In genomic region chr7:116277070-116277469, GRCh38 we compare ENCODE assay signal across 16 cellular contexts.
DNase-seq lines count a peak whose midpoint lies in the region; ATAC-seq and TF ChIP-seq lines count a peak whose summit lies in the region.
"Had no signal": no experiment of that assay in that cellular context is flagged by ENCODE, and none has a peak within 500 bp of the region (broad histone marks: within the 10 kb centered on the region; RNA-seq: fewer than 3 reads in every experiment).

No MANE protein-coding gene starts in this region.

- intact Hi-C loops in left ventricle myocardium inferior (cut with micrococcal nuclease) (no loop called here), sigmoid colon (cut with DNase I) (loop anchor here (5.0 kb wide), 1 partner anchor 35 kb away; no protein-coding TSS in a partner anchor)

- peak overlapping the region; percentile 67 for H3K4me2 ChIP-seq in BLaER1
- H3K4me2 ChIP-seq in MM.1S (ENCODE audit: low read depth, low read length), result peak overlapping the region; percentile 15

- TF ChIP-seq POLR2A in sigmoid colon (IDR thresholded peaks at IDR 0.05), result no peak

- ATAC-seq in stimulated activated naive B cell treated with anti-CD40 and anti-IgM and Interleukin-4, amounts not matched to agents 10 μg/mL and 1 μg/mL and 100 μg/mL, for 72 hours (replicated peaks), result no peak
- no peak for ATAC-seq in GM18858 (IDR thresholded peaks at IDR 0.05; ENCODE audit: unreplicated experiment)
- ATAC-seq: K562 had no signal

- H3K9me3 ChIP-seq in BLaER1, result no peaks in the 10 kb centered on the region
- H3K9me3 ChIP-seq in MM.1S (replicated peaks; ENCODE audit: insufficient read depth, low read length), result no peaks in the 10 kb centered on the region
- H3K9me3 ChIP-seq in left ventricle myocardium inferior (replicated peaks), result no peaks in the 10 kb centered on the region
- H3K9me3 ChIP-seq in sigmoid colon, result no peaks in the 10 kb centered on the region

- H3K9me2 ChIP-seq in MM.1S (replicated peaks; ENCODE audit: insufficient read depth, low read length), result no peaks in the 10 kb centered on the region

- no peaks in the 10 kb centered on the region for H3K4me1 Mint-ChIP-seq in stimulated activated naive B cell treated with anti-CD40 and anti-IgM and Interleukin-4, amounts not matched to agents 10 μg/mL and 1 μg/mL and 100 μg/mL, for 72 hours
- H3K4me1 Mint-ChIP-seq: CD4-positive, alpha-beta memory T cell had no signal

- TF ChIP-seq CTCF in MM.1S (IDR thresholded peaks at IDR 0.05; ENCODE audit: low read length), result no peak
- no peak for TF ChIP-seq CTCF in left ventricle myocardium inferior (IDR thresholded peaks at IDR 0.05; ENCODE audit: borderline replicate concordance)
- TF ChIP-seq CTCF in sigmoid colon (IDR thresholded peaks at IDR 0.05), result no peak

- H3K36me3 Mint-ChIP-seq in stimulated activated naive B cell treated with anti-CD40 and anti-IgM and Interleukin-4, amounts not matched to agents 10 μg/mL and 1 μg/mL and 100 μg/mL, for 72 hours, result no peaks in the 10 kb centered on the region
- H3K36me3 Mint-ChIP-seq: CD4-positive, alpha-beta memory T cell had no signal

- peaks cover 28% of the 10 kb centered on the region for H3K4me1 ChIP-seq in BLaER1
- peaks cover 11% of the 10 kb centered on the region for H3K4me1 ChIP-seq in MM.1S (ENCODE audit: low read length)
- H3K4me1 ChIP-seq in left ventricle myocardium inferior, result peaks cover 43% of the 10 kb centered on the region
- peaks cover 0 to 32% (median 22%) of the 10 kb centered on the region in 4 donors for H3K4me1 ChIP-seq in sigmoid colon

- no peak overlapping the region for H3K4me3 Mint-ChIP-seq in stimulated activated naive B cell treated with anti-CD40 and anti-IgM and Interleukin-4, amounts not matched to agents 10 μg/mL and 1 μg/mL and 100 μg/mL, for 72 hours
- H3K4me3 Mint-ChIP-seq: CD4-positive, alpha-beta memory T cell had no signal

- H3K36me3 ChIP-seq in BLaER1, result no peaks in the 10 kb centered on the region
- H3K36me3 ChIP-seq in MM.1S (replicated peaks; ENCODE audit: insufficient read depth, low read length), result no peaks in the 10 kb centered on the region
- H3K36me3 ChIP-seq in left ventricle myocardium inferior, result no peaks in the 10 kb centered on the region
- no peaks in the 10 kb centered on the region for H3K36me3 ChIP-seq in sigmoid colon

- H3K79me2 ChIP-seq in MM.1S (ENCODE audit: low read length), result no peaks in the 10 kb centered on the region

- no peaks in the 10 kb centered on the region for H3K9me3 Mint-ChIP-seq in stimulated activated naive B cell treated with anti-CD40 and anti-IgM and Interleukin-4, amounts not matched to agents 10 μg/mL and 1 μg/mL and 100 μg/mL, for 72 hours
- H3K9me3 Mint-ChIP-seq: CD4-positive, alpha-beta memory T cell had no signal

- no peak overlapping the region for H3K27ac ChIP-seq in BLaER1
- no peak overlapping the region for H3K27ac ChIP-seq in MM.1S (ENCODE audit: low read length)
- H3K27ac ChIP-seq in left ventricle myocardium inferior (replicated peaks), result peak overlapping the region; percentile 50
- peak overlapping the region in 3 of 4 donors; percentile 39 to 69 (median 62) for H3K27ac ChIP-seq in sigmoid colon
- H3K27ac ChIP-seq: HL-60 had no signal

- DNase-seq in MM.1S (peak; percentile 12), left ventricle myocardium inferior (no peak), sigmoid colon (no peak), HuH-7.5 (ENCODE audit: low spot score) (no peak), NCI-H774 (lab: John Stamatoyannopoulos, UW) (no peak)
- DNase-seq in stimulated activated naive B cell treated with anti-CD40 and anti-IgM and Interleukin-4, amounts not matched to agents 10 μg/mL and 1 μg/mL and 100 μg/mL, for 72 hours, result no peak
- DNase-seq: AML-193; CD4-positive, alpha-beta memory T cell; DMS79 treated with DMSO at 0.1 percent for 48 hours; NCI-H2029; NCI-H510A treated with DMSO at 0.1 percent for 48 hours; RPMI8226 had no signal

- H2AFZ ChIP-seq in MM.1S (ENCODE audit: low read length), result no peak overlapping the region

- H3K4me3 ChIP-seq in BLaER1 (no peak overlapping the region), MM.1S (ENCODE audit: low read length) (no peak overlapping the region), left ventricle myocardium inferior (no peak overlapping the region), sigmoid colon (no peak overlapping the region)
- H3K4me3 ChIP-seq: K562 had no signal

- no peak overlapping the region for H3K9ac ChIP-seq in BLaER1
- no peak overlapping the region for H3K9ac ChIP-seq in MM.1S (ENCODE audit: low read length)

- TF ChIP-seq EP300 in sigmoid colon (IDR thresholded peaks at IDR 0.05), result peak in 2 of 4 donors; percentile 13 to 21

- no peaks in the 10 kb centered on the region for H3K27me3 Mint-ChIP-seq in stimulated activated naive B cell treated with anti-CD40 and anti-IgM and Interleukin-4, amounts not matched to agents 10 μg/mL and 1 μg/mL and 100 μg/mL, for 72 hours

- H4K20me1 ChIP-seq in BLaER1 (no peaks in the 10 kb centered on the region), MM.1S (ENCODE audit: insufficient read depth, low read length) (no peaks in the 10 kb centered on the region)

- H3K27me3 ChIP-seq in BLaER1, result no peaks in the 10 kb centered on the region
- no peaks in the 10 kb centered on the region for H3K27me3 ChIP-seq in MM.1S (replicated peaks; ENCODE audit: insufficient read depth, low read length)
- H3K27me3 ChIP-seq in left ventricle myocardium inferior (ENCODE audit: low read depth), result no peaks in the 10 kb centered on the region
- H3K27me3 ChIP-seq in sigmoid colon, result no peaks in the 10 kb centered on the region

- no peaks in the 10 kb centered on the region for H3F3A ChIP-seq in MM.1S (ENCODE audit: insufficient read depth, low read length)

- no peak overlapping the region for H3K27ac Mint-ChIP-seq in stimulated activated naive B cell treated with anti-CD40 and anti-IgM and Interleukin-4, amounts not matched to agents 10 μg/mL and 1 μg/mL and 100 μg/mL, for 72 hours
- H3K27ac Mint-ChIP-seq: CD4-positive, alpha-beta memory T cell had no signal

Comparison
In these comparisons a context has a peak if more than half of its experiments do, and no peak if none do; other contexts are left out.
1. H3K27ac ChIP-seq: peak in left ventricle myocardium inferior (single experiment) and sigmoid colon (3 of 4); none in BLaER1 (single experiment) and MM.1S (single experiment).